Comparison of ENCODE assay signal across 8 cellular contexts in genomic region chr6:29942275-29943052, GRCh38.
DNase-seq lines count a peak whose midpoint lies in the region; ATAC-seq and TF ChIP-seq lines count a peak whose summit lies in the region.

Gene HLA-A (plus strand): TSS chr6:29942532. CDS start chr6:29942554, 22 bp downstream.

- H3K27me3 Mint-ChIP-seq in effector memory CD8-positive, alpha-beta T cell: no peaks in the 10 kb centered on the region

- H3K9me3 Mint-ChIP-seq in effector memory CD8-positive, alpha-beta T cell: no peaks in the 10 kb centered on the region

- H3K36me3 Mint-ChIP-seq in effector memory CD8-positive, alpha-beta T cell (ENCODE audit: insufficient read depth): peaks cover 66% of the 10 kb centered on the region

- peaks cover 56 to 61% of the 10 kb centered on the region in 2 donors for H3K4me1 Mint-ChIP-seq in effector memory CD8-positive, alpha-beta T cell (ENCODE audit: low read depth in 2 of 2)

- peak within 1 kb of the TSS; percentile 100 for H3K27ac Mint-ChIP-seq in effector memory CD8-positive, alpha-beta T cell

- H3K4me3 Mint-ChIP-seq in effector memory CD8-positive, alpha-beta T cell: peak within 1 kb of the TSS; percentile 94 to 98

- no peak for TF ChIP-seq CTCF in GM20000 (IDR thresholded peaks at IDR 0.05; ENCODE audit: extremely low read depth, missing control alignments)

- DNase-seq in CMK (ENCODE audit: low read depth) (peak; percentile 79), GM20000 (ENCODE audit: low spot score) (peak; percentile 92), HS-5 (ENCODE audit: low read depth) (peak; percentile 87), medulla oblongata (ENCODE audit: extremely low spot score) (peak; percentile 98)
- peak; percentile 85 for DNase-seq in NK-92 treated with Interleukin-12 subunit alpha and Interleukin-12 subunit beta, amount 100 ng/mL, for 24 hours (lab: John Stamatoyannopoulos, UW)
- DNase-seq in activated CD8-positive, alpha-beta memory T cell treated with anti-CD3 and anti-CD28 coated beads for 4 hours (ENCODE audit: low read depth in 2 of 2): peak; percentile 88 to 94
- peak; percentile 92 to 93 (median 92) for DNase-seq in effector memory CD8-positive, alpha-beta T cell
- DNase-seq in stimulated activated CD4-positive, alpha-beta T cell treated with anti-CD3 and anti-CD28 coated beads, TNF-alpha, amount 100 ng/mL, for 48 hours (ENCODE audit: low read depth in 3 of 3): peak; percentile 79 to 88 (median 85)

- ATAC-seq in effector memory CD8-positive, alpha-beta T cell (replicated peaks): peak; percentile 80

Comparison
In these comparisons a context has a peak if more than half of its experiments do, and no peak if none do; other contexts are left out.
1. Peak in every context shown above with its lines: DNase-seq and ATAC-seq.